ENCODE assay signal across 8 cellular contexts in genomic region chr15:78872972-78873795, GRCh38. TPM values are rescaled to one million over a fixed set of nuclear protein-coding genes. Genes with fewer than 3 reads are reported as not detected.
A peak's percentile ranks its signal among the peaks of the same experiment; 100 is the strongest.
DNase-seq lines count a peak whose midpoint lies in the region; ATAC-seq, FAIRE-seq and TF ChIP-seq lines count a peak whose summit lies in the region.

No MANE protein-coding gene starts in this region.

- H3K4me1 ChIP-seq in Caco-2, result peaks cover 29% of the 10 kb centered on the region

- POLR2A ChIA-PET in Caco-2 (lab: Charles Lee), result interaction anchor here (0.6 to 1.4 kb wide), 4 partner anchors 13 to 139 kb away, joined by 4 to 22 read pairs (median 7); no protein-coding TSS in a partner anchor

- ATAC-seq in GM21360 (IDR thresholded peaks at IDR 0.05; ENCODE audit: unreplicated experiment), result peak; percentile 64

- CTCF ChIA-PET in Caco-2 (lab: Charles Lee), result interaction anchor here (0.7 to 1.8 kb wide), 7 partner anchors 13 to 761 kb away, joined by 3 to 8 read pairs (median 3); no protein-coding TSS in a partner anchor

- H3K36me3 Mint-ChIP-seq in Caco-2 (ENCODE audit: insufficient read depth, unreplicated experiment) (peaks cover 36% of the 10 kb centered on the region), endothelial cell (ENCODE audit: low read depth, unreplicated experiment) (peaks cover 12% of the 10 kb centered on the region)

- peaks cover 24% of the 10 kb centered on the region for H3K4me1 Mint-ChIP-seq in Caco-2 (ENCODE audit: low read depth, unreplicated experiment)
- H3K4me1 Mint-ChIP-seq in endothelial cell (ENCODE audit: unreplicated experiment), result peaks cover 33% of the 10 kb centered on the region

- TF ChIP-seq CTCF in Caco-2 (IDR thresholded peaks at IDR 0.05; ENCODE audit: insufficient read depth in 1 of 2, low read depth in 1 of 2, low read length in 1 of 2, severe bottlenecking in 1 of 2, unreplicated experiment in 1 of 2), result peak; percentile 24 to 67
- TF ChIP-seq CTCF in endothelial cell (IDR thresholded peaks at IDR 0.05; ENCODE audit: unreplicated experiment), result no peak

- no peaks in the 10 kb centered on the region for H3K27me3 Mint-ChIP-seq in Caco-2 (ENCODE audit: insufficient read depth, unreplicated experiment)
- H3K27me3 Mint-ChIP-seq in endothelial cell (ENCODE audit: unreplicated experiment), result peaks cover 25% of the 10 kb centered on the region

- BruUV-seq in Caco-2 (replicated peaks; lab: Mats Ljungman, UMichigan), result no TSS peak

- no peaks in the 10 kb centered on the region for H3K9me3 Mint-ChIP-seq in Caco-2 (ENCODE audit: unreplicated experiment)
- H3K9me3 Mint-ChIP-seq in endothelial cell (ENCODE audit: unreplicated experiment), result no peaks in the 10 kb centered on the region

- intact Hi-C loops in Caco-2 (cut with micrococcal nuclease; ENCODE audit: unreplicated experiment), result loop anchor here (1.0 kb wide), 1 partner anchor 13 kb away; no protein-coding TSS in a partner anchor

- no peaks in the 10 kb centered on the region for H3K9me3 ChIP-seq in Caco-2

- peak overlapping the region; percentile 83 for H3K4me3 Mint-ChIP-seq in Caco-2 (ENCODE audit: unreplicated experiment)
- H3K4me3 Mint-ChIP-seq in endothelial cell (ENCODE audit: unreplicated experiment), result peak overlapping the region; percentile 99

- H3K4me3 ChIP-seq in Caco-2 (ENCODE audit: low read depth, low read length), result peak overlapping the region; percentile 98

- H3K36me3 ChIP-seq in Caco-2 (ENCODE audit: control insufficient read depth, insufficient read depth, low read length), result no peaks in the 10 kb centered on the region

- H3K27ac Mint-ChIP-seq in Caco-2 (ENCODE audit: unreplicated experiment) (peak overlapping the region; percentile 99), endothelial cell (ENCODE audit: unreplicated experiment) (peak overlapping the region; percentile 100)

- no peaks in the 10 kb centered on the region for H3K27me3 ChIP-seq in Caco-2 (replicated peaks; ENCODE audit: control insufficient read depth, insufficient read depth, low read length)

- DNase-seq in Caco-2 (peak; percentile 93), HTR-8/SVneo (ENCODE audit: insufficient read length, low spot score) (peak; percentile 78), endothelial cell (ENCODE audit: low spot score) (peak; percentile 88), middle frontal gyrus (ENCODE audit: extremely low spot score, low spot score) (peak; percentile 70)
- peak; percentile 89 for DNase-seq in NK-92 treated with Interleukin-12 subunit alpha and Interleukin-12 subunit beta, amount 100 ng/mL, for 24 hours (lab: John Stamatoyannopoulos, UW)
- peak; percentile 79 for DNase-seq in activated CD8-positive, alpha-beta memory T cell treated with anti-CD3 and anti-CD28 coated beads, Interleukin-2, amount 50 U/mL, for 24 hours (ENCODE audit: extremely low read depth)
- DNase-seq in stimulated activated CD8-positive, alpha-beta memory T cell treated with anti-CD3 and anti-CD28 coated beads, Interleukin-15, amount 100 ng/mL, for 48 hours (ENCODE audit: low read depth in 2 of 2), result peak; percentile 84 to 87

- FAIRE-seq in HTR-8/SVneo (lab: Jason Lieb, UNC), result peak; percentile 66

RNA-seq across cellular contexts. Expression of gene MORF4L1, which starts 0.5 kb away (rescaled TPM):
- total RNA-seq in Caco-2 (2022) (424 and 426 TPM in 2 replicates), endothelial cell (ENCODE audit: unreplicated experiment) (347 TPM)

Comparison
In these comparisons a context has a peak if more than half of its experiments do, and no peak if none do; other contexts are left out.
1. Peak in every context shown above with its lines: DNase-seq, ATAC-seq and H3K4me3 ChIP-seq.